Comparison of ENCODE assay signal across 8 cellular contexts in genomic region chr17:45149669-45150603, GRCh38. TPM values are rescaled to one million over a fixed set of nuclear protein-coding genes. Genes with fewer than 3 reads are reported as not detected.
DNase-seq lines count a peak whose midpoint lies in the region; TF ChIP-seq lines count a peak whose summit lies in the region.

No MANE protein-coding gene starts in this region.

- CTCF ChIA-PET in Caco-2 (lab: Charles Lee) = interaction anchor here (0.6 to 8.2 kb wide), 22 partner anchors 10 to 963 kb away, joined by 3 to 230 read pairs (median 5); partner anchors contain the start of genes ACBD4, HEXIM2, NMT1 and TMUB2

- H3K4me1 ChIP-seq in Caco-2 = peaks cover 21% of the 10 kb centered on the region

- intact Hi-C loops in Caco-2 (cut with micrococcal nuclease; ENCODE audit: unreplicated experiment) = loop anchor here (5.0 kb wide), 1 partner anchor 222 kb away; no protein-coding TSS in a partner anchor

- H3K9me3 ChIP-seq in Caco-2 = no peaks in the 10 kb centered on the region

- H3K27me3 Mint-ChIP-seq in Caco-2 (ENCODE audit: insufficient read depth, unreplicated experiment) = peaks cover 4% of the 10 kb centered on the region

- BruUV-seq in Caco-2 (replicated peaks; lab: Mats Ljungman, UMichigan) = no TSS peak

- peaks cover 52% of the 10 kb centered on the region for H3K36me3 Mint-ChIP-seq in Caco-2 (ENCODE audit: insufficient read depth, unreplicated experiment)

- H3K27ac ChIP-seq in caudate nucleus (ENCODE audit: low read depth, low read length) = peak overlapping the region; percentile 100
- peak overlapping the region; percentile 10 to 100 (median 94) for H3K27ac ChIP-seq in skin epidermis

- H3K9me3 Mint-ChIP-seq in Caco-2 (ENCODE audit: unreplicated experiment) = no peaks in the 10 kb centered on the region

- POLR2A ChIA-PET in Caco-2 (lab: Charles Lee) = interaction anchor here (0.6 to 7.0 kb wide), 14 partner anchors 10 to 167 kb away, joined by 3 to 279 read pairs (median 8); partner anchors contain the start of genes ACBD4, HEXIM2 and MAP3K14

- H3K4me3 ChIP-seq in Caco-2 (ENCODE audit: low read depth, low read length) (peak overlapping the region; percentile 70), skin epidermis (peak overlapping the region; percentile 60 to 84 (median 69))

- no peak for TF ChIP-seq CTCF in Caco-2 (IDR thresholded peaks at IDR 0.05; ENCODE audit: insufficient read depth in 1 of 2, low read depth in 1 of 2, low read length in 1 of 2, severe bottlenecking in 1 of 2, unreplicated experiment in 1 of 2)

- DNase-seq in Caco-2 (peak in 1 of 2 experiments; percentile 58), HT-29 (ENCODE audit: low spot score) (peak; percentile 76), SW480 (ENCODE audit: low spot score) (peak; percentile 60), caudate nucleus (lab: John Stamatoyannopoulos, UW) (peak in 48 of 61 donors; percentile 28 to 80 (median 60)), islet precursor cell (peak; percentile 78), HuH-7 (ENCODE audit: low spot score) (no peak), NCI-H187 (lab: John Stamatoyannopoulos, UW) (no peak)

- no peaks in the 10 kb centered on the region for H3K27me3 ChIP-seq in Caco-2 (replicated peaks; ENCODE audit: control insufficient read depth, insufficient read depth, low read length)

- peaks cover 15% of the 10 kb centered on the region for H3K4me1 Mint-ChIP-seq in Caco-2 (ENCODE audit: low read depth, unreplicated experiment)

- peak overlapping the region; percentile 99 for H3K4me3 Mint-ChIP-seq in Caco-2 (ENCODE audit: unreplicated experiment)

- no peaks in the 10 kb centered on the region for H3K36me3 ChIP-seq in Caco-2 (ENCODE audit: control insufficient read depth, insufficient read depth, low read length)

- H3K27ac Mint-ChIP-seq in Caco-2 (ENCODE audit: unreplicated experiment) = peak overlapping the region; percentile 94

RNA-seq across cellular contexts. Expression of gene HEXIM1, which starts 1.7 kb away (rescaled TPM):
- total RNA-seq in Caco-2 (2022) = 71.0 and 78.0 TPM in 2 replicates
- total RNA-seq in HT-29 (2014; rRNA removed; shearing (Covaris generic)) = 9.4 and 9.6 TPM in 2 replicates

RNA-seq across cellular contexts. Expression of gene HEXIM2, which starts 11.7 kb away (rescaled TPM):
- 12.7 and 13.6 TPM in 2 replicates for total RNA-seq in Caco-2 (2022)
- 9.0 and 9.5 TPM in 2 replicates for total RNA-seq in HT-29 (2014; rRNA removed; shearing (Covaris generic))

RNA-seq across cellular contexts. Expression of gene ACBD4, which starts 14.4 kb away (rescaled TPM):
- total RNA-seq in Caco-2 (2022) = 21.2 and 21.6 TPM in 2 replicates
- total RNA-seq in HT-29 (2014; rRNA removed; shearing (Covaris generic)) = 12.0 and 12.3 TPM in 2 replicates

RNA-seq across cellular contexts. Expression of gene PLCD3, which starts 17.6 kb away (rescaled TPM):
- 74.3 and 88.5 TPM in 2 replicates for total RNA-seq in Caco-2 (2022)
- total RNA-seq in HT-29 (2014; rRNA removed; shearing (Covaris generic)) = 130 and 142 TPM in 2 replicates

Comparison
In these comparisons a context has a peak if more than half of its experiments do, and no peak if none do; other contexts are left out.
1. DNase-seq: peak in HT-29 (single experiment), SW480 (single experiment), caudate nucleus (48 of 61) and islet precursor cell (single experiment); none in HuH-7 (single experiment) and NCI-H187 (0 of 2).